Comparison of ENCODE assay signal across 1 cellular context in the genomic region with DNA sequence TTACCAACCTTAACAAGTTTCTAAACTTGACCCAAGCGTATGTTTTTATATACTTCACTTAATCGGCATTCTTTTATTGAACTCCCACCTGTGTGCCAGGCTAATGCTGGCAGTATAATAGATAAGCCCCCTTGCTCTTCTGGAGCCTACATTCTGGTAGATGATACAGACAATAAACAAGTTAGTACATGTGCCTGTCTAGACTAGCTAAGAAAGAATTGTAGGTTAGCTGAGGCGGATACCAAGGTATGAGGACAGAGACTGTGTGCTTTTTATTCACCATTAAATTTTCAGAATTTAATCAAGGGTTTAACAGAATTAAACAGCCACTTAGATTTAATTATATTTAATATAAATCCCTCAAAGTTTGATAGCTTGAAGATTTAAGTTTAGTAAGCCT.
TF ChIP-seq lines count a peak whose summit lies in the region.

No MANE protein-coding gene starts in this region.

TF ChIP-seq in GM23338, 12 proteins besides CTCF, POLR2A, EP300 and RAD21 (continued from another document):
- TF ChIP-seq, protein P1, sequence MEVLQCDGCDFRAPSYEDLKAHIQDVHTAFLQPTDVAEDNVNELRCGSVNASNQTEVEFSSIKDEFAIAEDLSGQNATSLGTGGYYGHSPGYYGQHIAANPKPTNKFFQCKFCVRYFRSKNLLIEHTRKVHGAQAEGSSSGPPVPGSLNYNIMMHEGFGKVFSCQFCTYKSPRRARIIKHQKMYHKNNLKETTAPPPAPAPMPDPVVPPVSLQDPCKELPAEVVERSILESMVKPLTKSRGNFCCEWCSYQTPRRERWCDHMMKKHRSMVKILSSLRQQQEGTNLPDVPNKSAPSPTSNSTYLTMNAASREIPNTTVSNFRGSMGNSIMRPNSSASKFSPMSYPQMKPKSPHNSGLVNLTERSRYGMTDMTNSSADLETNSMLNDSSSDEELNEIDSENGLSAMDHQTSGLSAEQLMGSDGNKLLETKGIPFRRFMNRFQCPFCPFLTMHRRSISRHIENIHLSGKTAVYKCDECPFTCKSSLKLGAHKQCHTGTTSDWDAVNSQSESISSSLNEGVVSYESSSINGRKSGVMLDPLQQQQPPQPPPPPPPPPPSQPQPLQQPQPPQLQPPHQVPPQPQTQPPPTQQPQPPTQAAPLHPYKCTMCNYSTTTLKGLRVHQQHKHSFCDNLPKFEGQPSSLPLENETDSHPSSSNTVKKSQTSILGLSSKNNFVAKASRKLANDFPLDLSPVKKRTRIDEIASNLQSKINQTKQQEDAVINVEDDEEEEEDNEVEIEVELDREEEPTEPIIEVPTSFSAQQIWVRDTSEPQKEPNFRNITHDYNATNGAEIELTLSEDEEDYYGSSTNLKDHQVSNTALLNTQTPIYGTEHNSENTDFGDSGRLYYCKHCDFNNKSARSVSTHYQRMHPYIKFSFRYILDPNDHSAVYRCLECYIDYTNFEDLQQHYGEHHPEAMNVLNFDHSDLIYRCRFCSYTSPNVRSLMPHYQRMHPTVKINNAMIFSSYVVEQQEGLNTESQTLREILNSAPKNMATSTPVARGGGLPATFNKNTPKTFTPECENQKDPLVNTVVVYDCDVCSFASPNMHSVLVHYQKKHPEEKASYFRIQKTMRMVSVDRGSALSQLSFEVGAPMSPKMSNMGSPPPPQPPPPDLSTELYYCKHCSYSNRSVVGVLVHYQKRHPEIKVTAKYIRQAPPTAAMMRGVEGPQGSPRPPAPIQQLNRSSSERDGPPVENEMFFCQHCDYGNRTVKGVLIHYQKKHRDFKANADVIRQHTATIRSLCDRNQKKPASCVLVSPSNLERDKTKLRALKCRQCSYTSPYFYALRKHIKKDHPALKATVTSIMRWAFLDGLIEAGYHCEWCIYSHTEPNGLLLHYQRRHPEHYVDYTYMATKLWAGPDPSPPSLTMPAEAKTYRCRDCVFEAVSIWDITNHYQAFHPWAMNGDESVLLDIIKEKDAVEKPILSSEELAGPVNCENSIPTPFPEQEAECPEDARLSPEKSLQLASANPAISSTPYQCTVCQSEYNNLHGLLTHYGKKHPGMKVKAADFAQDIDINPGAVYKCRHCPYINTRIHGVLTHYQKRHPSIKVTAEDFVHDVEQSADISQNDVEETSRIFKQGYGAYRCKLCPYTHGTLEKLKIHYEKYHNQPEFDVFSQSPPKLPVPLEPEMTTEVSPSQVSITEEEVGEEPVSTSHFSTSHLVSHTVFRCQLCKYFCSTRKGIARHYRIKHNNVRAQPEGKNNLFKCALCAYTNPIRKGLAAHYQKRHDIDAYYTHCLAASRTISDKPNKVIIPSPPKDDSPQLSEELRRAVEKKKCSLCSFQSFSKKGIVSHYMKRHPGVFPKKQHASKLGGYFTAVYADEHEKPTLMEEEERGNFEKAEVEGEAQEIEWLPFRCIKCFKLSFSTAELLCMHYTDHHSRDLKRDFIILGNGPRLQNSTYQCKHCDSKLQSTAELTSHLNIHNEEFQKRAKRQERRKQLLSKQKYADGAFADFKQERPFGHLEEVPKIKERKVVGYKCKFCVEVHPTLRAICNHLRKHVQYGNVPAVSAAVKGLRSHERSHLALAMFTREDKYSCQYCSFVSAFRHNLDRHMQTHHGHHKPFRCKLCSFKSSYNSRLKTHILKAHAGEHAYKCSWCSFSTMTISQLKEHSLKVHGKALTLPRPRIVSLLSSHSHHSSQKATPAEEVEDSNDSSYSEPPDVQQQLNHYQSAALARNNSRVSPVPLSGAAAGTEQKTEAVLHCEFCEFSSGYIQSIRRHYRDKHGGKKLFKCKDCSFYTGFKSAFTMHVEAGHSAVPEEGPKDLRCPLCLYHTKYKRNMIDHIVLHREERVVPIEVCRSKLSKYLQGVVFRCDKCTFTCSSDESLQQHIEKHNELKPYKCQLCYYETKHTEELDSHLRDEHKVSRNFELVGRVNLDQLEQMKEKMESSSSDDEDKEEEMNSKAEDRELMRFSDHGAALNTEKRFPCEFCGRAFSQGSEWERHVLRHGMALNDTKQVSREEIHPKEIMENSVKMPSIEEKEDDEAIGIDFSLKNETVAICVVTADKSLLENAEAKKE (CRISPR knock-in tag; IDR thresholded peaks at IDR 0.05), result no peak
- TF ChIP-seq POLR2AphosphoS5 (IDR thresholded peaks at IDR 0.05; ENCODE audit: low read depth) (no peak), EZH2phosphoT487 (IDR thresholded peaks at IDR 0.05; ENCODE audit: unreplicated experiment) (no peak), CREB1 (CRISPR knock-in tag; IDR thresholded peaks at IDR 0.05; ENCODE audit: low read depth) (no peak), ZNF114 (CRISPR knock-in tag; IDR thresholded peaks at IDR 0.05) (no peak), EZH2 (IDR thresholded peaks at IDR 0.05; ENCODE audit: low read depth, unreplicated experiment) (no peak), STAT1 (IDR thresholded peaks at IDR 0.05; ENCODE audit: unreplicated experiment) (no peak), ZNF331 (CRISPR knock-in tag; IDR thresholded peaks at IDR 0.05; ENCODE audit: low read depth) (no peak)
- TF ChIP-seq, protein P2, sequence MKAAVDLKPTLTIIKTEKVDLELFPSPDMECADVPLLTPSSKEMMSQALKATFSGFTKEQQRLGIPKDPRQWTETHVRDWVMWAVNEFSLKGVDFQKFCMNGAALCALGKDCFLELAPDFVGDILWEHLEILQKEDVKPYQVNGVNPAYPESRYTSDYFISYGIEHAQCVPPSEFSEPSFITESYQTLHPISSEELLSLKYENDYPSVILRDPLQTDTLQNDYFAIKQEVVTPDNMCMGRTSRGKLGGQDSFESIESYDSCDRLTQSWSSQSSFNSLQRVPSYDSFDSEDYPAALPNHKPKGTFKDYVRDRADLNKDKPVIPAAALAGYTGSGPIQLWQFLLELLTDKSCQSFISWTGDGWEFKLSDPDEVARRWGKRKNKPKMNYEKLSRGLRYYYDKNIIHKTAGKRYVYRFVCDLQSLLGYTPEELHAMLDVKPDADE (IDR thresholded peaks at IDR 0.05), result no peak
- TF ChIP-seq, protein P3, sequence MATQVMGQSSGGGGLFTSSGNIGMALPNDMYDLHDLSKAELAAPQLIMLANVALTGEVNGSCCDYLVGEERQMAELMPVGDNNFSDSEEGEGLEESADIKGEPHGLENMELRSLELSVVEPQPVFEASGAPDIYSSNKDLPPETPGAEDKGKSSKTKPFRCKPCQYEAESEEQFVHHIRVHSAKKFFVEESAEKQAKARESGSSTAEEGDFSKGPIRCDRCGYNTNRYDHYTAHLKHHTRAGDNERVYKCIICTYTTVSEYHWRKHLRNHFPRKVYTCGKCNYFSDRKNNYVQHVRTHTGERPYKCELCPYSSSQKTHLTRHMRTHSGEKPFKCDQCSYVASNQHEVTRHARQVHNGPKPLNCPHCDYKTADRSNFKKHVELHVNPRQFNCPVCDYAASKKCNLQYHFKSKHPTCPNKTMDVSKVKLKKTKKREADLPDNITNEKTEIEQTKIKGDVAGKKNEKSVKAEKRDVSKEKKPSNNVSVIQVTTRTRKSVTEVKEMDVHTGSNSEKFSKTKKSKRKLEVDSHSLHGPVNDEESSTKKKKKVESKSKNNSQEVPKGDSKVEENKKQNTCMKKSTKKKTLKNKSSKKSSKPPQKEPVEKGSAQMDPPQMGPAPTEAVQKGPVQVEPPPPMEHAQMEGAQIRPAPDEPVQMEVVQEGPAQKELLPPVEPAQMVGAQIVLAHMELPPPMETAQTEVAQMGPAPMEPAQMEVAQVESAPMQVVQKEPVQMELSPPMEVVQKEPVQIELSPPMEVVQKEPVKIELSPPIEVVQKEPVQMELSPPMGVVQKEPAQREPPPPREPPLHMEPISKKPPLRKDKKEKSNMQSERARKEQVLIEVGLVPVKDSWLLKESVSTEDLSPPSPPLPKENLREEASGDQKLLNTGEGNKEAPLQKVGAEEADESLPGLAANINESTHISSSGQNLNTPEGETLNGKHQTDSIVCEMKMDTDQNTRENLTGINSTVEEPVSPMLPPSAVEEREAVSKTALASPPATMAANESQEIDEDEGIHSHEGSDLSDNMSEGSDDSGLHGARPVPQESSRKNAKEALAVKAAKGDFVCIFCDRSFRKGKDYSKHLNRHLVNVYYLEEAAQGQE (IDR thresholded peaks at IDR 0.05; ENCODE audit: unreplicated experiment), result no peak
